21 cellular contexts compared by ENCODE assay signal in the genomic region with DNA sequence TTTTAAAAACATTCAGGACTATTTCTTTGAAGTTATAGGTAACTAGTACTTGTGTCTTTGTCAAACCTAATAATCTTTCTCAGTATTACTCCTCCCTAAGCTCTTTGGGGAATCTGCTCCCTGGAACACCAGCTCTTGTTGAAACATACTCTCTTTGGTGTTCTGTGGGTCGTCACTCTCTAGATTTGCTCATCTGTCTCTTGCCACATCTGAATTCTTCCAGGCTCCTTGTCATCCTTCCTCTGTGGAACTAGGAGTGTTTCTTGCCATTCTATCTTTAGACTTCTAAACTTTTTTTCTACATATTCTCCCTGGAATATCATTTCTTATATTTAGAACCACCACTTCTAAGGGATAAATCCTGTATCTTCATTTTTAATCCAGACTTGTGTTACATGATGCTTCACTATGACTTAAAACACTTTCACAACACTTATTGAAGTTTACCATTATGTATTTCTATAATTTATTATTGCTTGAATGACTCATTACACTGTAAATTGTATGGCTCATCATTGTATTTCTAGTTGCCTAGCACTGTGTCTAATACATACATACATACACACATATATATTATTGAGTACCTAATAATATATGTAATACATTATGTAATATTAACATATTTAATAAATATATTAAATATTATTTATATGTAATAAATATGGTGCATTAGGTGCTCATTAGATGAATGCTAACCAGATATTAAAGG.
"Had no signal": no experiment of that assay in that cellular context is flagged by ENCODE, and none has a peak within 500 bp of the region (broad histone marks: within the 10 kb centered on the region; RNA-seq: fewer than 3 reads in every experiment).

No MANE protein-coding gene starts in this region.

- H3K4me1 ChIP-seq: heart right ventricle, testis had no signal

- H3K27me3 Mint-ChIP-seq: activated CD4-positive, alpha-beta memory T cell treated with anti-CD3 and anti-CD28 coated beads for 36 hours; activated naive CD8-positive, alpha-beta T cell treated with anti-CD3 and anti-CD28 coated beads for 36 hours; stimulated activated naive B cell treated with anti-CD40 and anti-IgM and Interleukin-4, amounts not matched to agents 10 μg/mL and 1 μg/mL and 100 μg/mL, for 72 hours; type B pancreatic cell had no signal

- H3K27me3 ChIP-seq: heart right ventricle, testis had no signal

- H3K9me3 ChIP-seq: heart right ventricle, testis had no signal

- H3K27ac ChIP-seq: coronary artery, epithelial cell of prostate, heart right ventricle, testis had no signal

- H3K36me3 ChIP-seq: heart right ventricle had no signal

- H3K36me3 Mint-ChIP-seq: activated CD4-positive, alpha-beta memory T cell treated with anti-CD3 and anti-CD28 coated beads for 36 hours; activated naive CD8-positive, alpha-beta T cell treated with anti-CD3 and anti-CD28 coated beads for 36 hours; stimulated activated naive B cell treated with anti-CD40 and anti-IgM and Interleukin-4, amounts not matched to agents 10 μg/mL and 1 μg/mL and 100 μg/mL, for 72 hours; type B pancreatic cell had no signal

- H3K27ac Mint-ChIP-seq: activated CD4-positive, alpha-beta memory T cell treated with anti-CD3 and anti-CD28 coated beads for 36 hours; activated naive CD8-positive, alpha-beta T cell treated with anti-CD3 and anti-CD28 coated beads for 36 hours; nephron; stimulated activated naive B cell treated with anti-CD40 and anti-IgM and Interleukin-4, amounts not matched to agents 10 μg/mL and 1 μg/mL and 100 μg/mL, for 72 hours; T-helper 17 cell; type B pancreatic cell had no signal

- DNase-seq: activated CD4-positive, alpha-beta memory T cell treated with anti-CD3 and anti-CD28 coated beads for 36 hours; activated CD4-positive, alpha-beta T cell treated with anti-CD3 and anti-CD28 coated beads for 48 hours; activated naive CD4-positive, alpha-beta T cell treated with Interleukin-2 at 50 U/mL for 16 hours; activated T-cell treated with anti-CD3 and anti-CD28 coated beads, Interleukin-2, amount 50 U/mL, for 48 hours; amniotic stem cell; cerebellar nuclear complex; islet precursor cell; left cardiac atrium; nucleus accumbens; posterior cingulate gyrus had no signal

- ATAC-seq: heart right ventricle, left cardiac atrium, sciatic nerve had no signal

- H3K4me3 Mint-ChIP-seq: activated CD4-positive, alpha-beta memory T cell treated with anti-CD3 and anti-CD28 coated beads for 36 hours; activated naive CD8-positive, alpha-beta T cell treated with anti-CD3 and anti-CD28 coated beads for 36 hours; nephron; stimulated activated naive B cell treated with anti-CD40 and anti-IgM and Interleukin-4, amounts not matched to agents 10 μg/mL and 1 μg/mL and 100 μg/mL, for 72 hours; T-helper 17 cell; type B pancreatic cell had no signal

- H3K4me2 ChIP-seq: smooth muscle cell had no signal

- H3K4me1 Mint-ChIP-seq: activated naive CD8-positive, alpha-beta T cell treated with anti-CD3 and anti-CD28 coated beads for 36 hours; nephron had no signal

- H3K9me3 Mint-ChIP-seq: activated CD4-positive, alpha-beta memory T cell treated with anti-CD3 and anti-CD28 coated beads for 36 hours; activated naive CD8-positive, alpha-beta T cell treated with anti-CD3 and anti-CD28 coated beads for 36 hours; nephron; type B pancreatic cell had no signal

- H3K4me3 ChIP-seq: coronary artery, heart right ventricle, smooth muscle cell, testis had no signal
